ENCODE assay signal across 22 cellular contexts in the genomic region with DNA sequence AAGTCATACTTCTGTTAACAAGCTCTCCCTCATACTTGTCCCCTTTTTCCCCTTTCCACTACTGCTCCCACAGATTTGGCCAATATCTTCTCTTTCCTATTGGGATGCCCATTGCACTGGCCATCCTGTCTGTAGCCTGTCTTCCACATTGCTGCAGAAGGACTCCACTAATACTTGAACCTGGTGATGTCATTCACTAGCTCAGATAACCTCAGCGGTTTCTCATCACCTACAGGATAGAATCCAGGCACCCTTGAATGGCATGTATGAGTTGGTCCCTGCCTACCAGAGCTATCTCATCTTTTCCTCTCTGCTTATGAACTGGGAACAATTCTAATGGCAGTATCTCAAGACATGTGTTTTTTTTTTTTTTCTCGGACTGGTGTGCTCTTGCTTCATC.
DNase-seq lines count a peak whose midpoint lies in the region; ATAC-seq, FAIRE-seq and TF ChIP-seq lines count a peak whose summit lies in the region.
"Had no signal": no experiment of that assay in that cellular context is flagged by ENCODE, and none has a peak within 500 bp of the region (broad histone marks: within the 10 kb centered on the region; RNA-seq: fewer than 3 reads in every experiment).

No MANE protein-coding gene starts in this region.

- H3K27ac ChIP-seq in HEK293 (ENCODE audit: extremely low read depth, low read depth, low read length) (no peak overlapping the region), K562 (ENCODE audit: extremely low read depth, low read depth, low read length) (no peak overlapping the region)
- H3K27ac ChIP-seq: 22Rv1; A549; BLaER1 treated with 17β-estradiol and CSF1 and Interleukin-3, amounts not matched to agents 10 nM and 100 nM; C4-2B had no signal

- POLR2A ChIA-PET in HEK293 (lab: Yijun Ruan, JAX) = interaction anchor here (0.8 kb wide), 1 partner anchor 649 kb away, joined by 3 read pairs; no protein-coding TSS in a partner anchor
- POLR2A ChIA-PET in K562 (lab: Yijun Ruan, JAX) = interaction anchor here (0.6 kb wide), 1 partner anchor 206 kb away, joined by 3 read pairs; no protein-coding TSS in a partner anchor

- H4K20me1 ChIP-seq in K562 (replicated peaks; ENCODE audit: control insufficient read depth, insufficient read depth, low read length) = no peaks in the 10 kb centered on the region
- H4K20me1 ChIP-seq: BLaER1 treated with 17β-estradiol and CSF1 and Interleukin-3, amounts not matched to agents 10 nM and 100 nM had no signal

- in situ Hi-C loops in K562 (cut with MboI) = no loop called here

- CTCF ChIA-PET in HEK293 (lab: Yijun Ruan, JAX) (interaction anchor here (0.6 to 2.3 kb wide), 4 partner anchors 13 to 1256 kb away, joined by 3 to 7 read pairs (median 4); no protein-coding TSS in a partner anchor), K562 (lab: Yijun Ruan, JAX; ENCODE audit: low intra/inter-chr PET ratio) (interaction anchor here (0.7 kb wide), 1 partner anchor 390 kb away, joined by 3 read pairs; no protein-coding TSS in a partner anchor)

- no peaks in the 10 kb centered on the region for H3K9me3 ChIP-seq in HEK293 (ENCODE audit: control insufficient read depth, insufficient read depth, low read depth, low read length)
- H3K9me3 ChIP-seq in K562 (replicated peaks; ENCODE audit: control insufficient read depth, insufficient read depth, low read depth, low read length) = no peaks in the 10 kb centered on the region
- H3K9me3 ChIP-seq: A549; BLaER1 treated with 17β-estradiol and CSF1 and Interleukin-3, amounts not matched to agents 10 nM and 100 nM; Caco-2 had no signal

- H3K36me3 ChIP-seq in HEK293 (ENCODE audit: control insufficient read depth in 2 of 2, insufficient read depth in 1 of 2, low read length in 2 of 2) (no peaks in the 10 kb centered on the region), K562 (ENCODE audit: control insufficient read depth, insufficient read depth, low read length) (no peaks in the 10 kb centered on the region)
- H3K36me3 ChIP-seq: BLaER1 treated with 17β-estradiol and CSF1 and Interleukin-3, amounts not matched to agents 10 nM and 100 nM had no signal

- H3K79me2 ChIP-seq in K562 (ENCODE audit: control insufficient read depth, insufficient read depth, low read length) = no peaks in the 10 kb centered on the region

- no peaks in the 10 kb centered on the region for H3K4me1 ChIP-seq in HEK293 (ENCODE audit: control insufficient read depth, insufficient read depth, low read length)
- no peaks in the 10 kb centered on the region; a peak in 2 of 5 replicates for H3K4me1 ChIP-seq in K562 (replicated peaks in 1 of 2; ENCODE audit: control insufficient read depth in 2 of 2, insufficient read depth in 2 of 2, low read length in 2 of 2)
- H3K4me1 ChIP-seq: A549 had no signal

- H3K27me3 ChIP-seq in K562 (ENCODE audit: control insufficient read depth in 2 of 2, insufficient read depth in 2 of 2, low read length in 2 of 2) = no peaks in the 10 kb centered on the region
- H3K27me3 ChIP-seq: BLaER1 treated with 17β-estradiol and CSF1 and Interleukin-3, amounts not matched to agents 10 nM and 100 nM had no signal

- no peaks in the 10 kb centered on the region for H3K9me1 ChIP-seq in K562 (ENCODE audit: control insufficient read depth, insufficient read depth, low read length)

- TF ChIP-seq RAD21 in K562 (CRISPR knock-in tag; conservative IDR thresholded peaks at IDR 0.05 in 1 of 2, IDR thresholded peaks at IDR 0.05 in 1 of 2) = no peak

- intact Hi-C loops in K562 (cut with micrococcal nuclease) = loop anchor here (10.0 kb wide), 1 partner anchor 241 kb away; no protein-coding TSS in a partner anchor

- no peak for FAIRE-seq in K562 (lab: Jason Lieb, UNC)
- FAIRE-seq: A549, D721Med, G401.6, GM12891, GM19239 had no signal

- no peak for ATAC-seq in K562
- ATAC-seq: A549; CD8-positive, alpha-beta T cell had no signal

- no peak overlapping the region for H3K4me2 ChIP-seq in K562 (ENCODE audit: insufficient read depth, low read length)
- H3K4me2 ChIP-seq: A549; BLaER1 treated with 17β-estradiol and CSF1 and Interleukin-3, amounts not matched to agents 10 nM and 100 nM had no signal

- DNase-seq in DMS53 (lab: John Stamatoyannopoulos, UW) (peak; percentile 27), DMS53 treated with DMSO at 0.1 percent for 48 hours (lab: John Stamatoyannopoulos, UW; ENCODE audit: unreplicated experiment) (no peak), NCI-H226 (peak; percentile 34), K562 (ENCODE audit: extremely low read depth in 1 of 4, low spot score in 3 of 4) (no peak), NCI-H1092 (lab: John Stamatoyannopoulos, UW) (no peak), NCI-H446 (lab: John Stamatoyannopoulos, UW) (no peak)
- DNase-seq: AML-193; Caco-2; Calu3; CD4-positive, alpha-beta T cell; CD8-positive, alpha-beta T cell; DMS79 treated with DMSO at 0.1 percent for 48 hours; GF-D8 had no signal

- BruUV-seq in K562 (replicated peaks; lab: Mats Ljungman, UMichigan) = no TSS peak

- no peak for TF ChIP-seq POLR2A in K562 (conservative IDR thresholded peaks at IDR 0.05)

- WGBS in K562 (ENCODE audit: insufficient coverage, low coverage, missing lambda C conversion rate) = 0% methylated on average over 2 of the region's 2 CpGs

- H3K9ac ChIP-seq in K562 (ENCODE audit: insufficient read depth in 1 of 2, low read depth in 2 of 2, low read length in 2 of 2) = no peak overlapping the region
- H3K9ac ChIP-seq: BLaER1 treated with 17β-estradiol and CSF1 and Interleukin-3, amounts not matched to agents 10 nM and 100 nM had no signal

- TF ChIP-seq CTCF in HEK293 (tag by site-specific recombination; IDR thresholded peaks at IDR 0.05) (no peak), K562 (IDR thresholded peaks at IDR 0.05 in 2 of 3, conservative IDR thresholded peaks at IDR 0.05 in 1 of 3; ENCODE audit: insufficient read depth in 2 of 3, low read depth in 1 of 3, low read length in 3 of 3) (no peak)

- H3K4me3 ChIP-seq in HEK293 (ENCODE audit: low read depth, low read length) (no peak overlapping the region), K562 (no peak overlapping the region)
- H3K4me3 ChIP-seq: A549; BLaER1 treated with 17β-estradiol and CSF1 and Interleukin-3, amounts not matched to agents 10 nM and 100 nM had no signal

- no peak overlapping the region for H2AFZ ChIP-seq in K562 (ENCODE audit: low read depth, low read length)

- no peak for TF ChIP-seq EP300 in K562 (IDR thresholded peaks at IDR 0.05; ENCODE audit: low read length)

TF ChIP-seq in HEK293, 187 proteins besides CTCF, POLR2A, EP300 and RAD21:
- TF ChIP-seq, protein P1, sequence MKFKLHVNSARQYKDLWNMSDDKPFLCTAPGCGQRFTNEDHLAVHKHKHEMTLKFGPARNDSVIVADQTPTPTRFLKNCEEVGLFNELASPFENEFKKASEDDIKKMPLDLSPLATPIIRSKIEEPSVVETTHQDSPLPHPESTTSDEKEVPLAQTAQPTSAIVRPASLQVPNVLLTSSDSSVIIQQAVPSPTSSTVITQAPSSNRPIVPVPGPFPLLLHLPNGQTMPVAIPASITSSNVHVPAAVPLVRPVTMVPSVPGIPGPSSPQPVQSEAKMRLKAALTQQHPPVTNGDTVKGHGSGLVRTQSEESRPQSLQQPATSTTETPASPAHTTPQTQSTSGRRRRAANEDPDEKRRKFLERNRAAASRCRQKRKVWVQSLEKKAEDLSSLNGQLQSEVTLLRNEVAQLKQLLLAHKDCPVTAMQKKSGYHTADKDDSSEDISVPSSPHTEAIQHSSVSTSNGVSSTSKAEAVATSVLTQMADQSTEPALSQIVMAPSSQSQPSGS (tag by site-specific recombination; IDR thresholded peaks at IDR 0.05; ENCODE audit: low read depth) = peak; percentile 64; the same call in 1 of the 2 replicates
- no peak for TF ChIP-seq ZNF248 (tag by site-specific recombination; IDR thresholded peaks at IDR 0.05)
- TF ChIP-seq, protein P2, sequence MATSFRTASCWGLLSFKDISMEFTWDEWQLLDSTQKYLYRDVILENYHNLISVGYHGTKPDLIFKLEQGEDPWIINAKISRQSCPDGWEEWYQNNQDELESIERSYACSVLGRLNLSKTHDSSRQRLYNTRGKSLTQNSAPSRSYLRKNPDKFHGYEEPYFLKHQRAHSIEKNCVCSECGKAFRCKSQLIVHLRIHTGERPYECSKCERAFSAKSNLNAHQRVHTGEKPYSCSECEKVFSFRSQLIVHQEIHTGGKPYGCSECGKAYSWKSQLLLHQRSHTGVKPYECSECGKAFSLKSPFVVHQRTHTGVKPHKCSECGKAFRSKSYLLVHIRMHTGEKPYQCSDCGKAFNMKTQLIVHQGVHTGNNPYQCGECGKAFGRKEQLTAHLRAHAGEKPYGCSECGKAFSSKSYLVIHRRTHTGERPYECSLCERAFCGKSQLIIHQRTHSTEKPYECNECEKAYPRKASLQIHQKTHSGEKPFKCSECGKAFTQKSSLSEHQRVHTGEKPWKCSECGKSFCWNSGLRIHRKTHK (tag by site-specific recombination; IDR thresholded peaks at IDR 0.05) = no peak

TF ChIP-seq in K562, 482 proteins besides CTCF, POLR2A, EP300 and RAD21:
- TF ChIP-seq, protein P3, sequence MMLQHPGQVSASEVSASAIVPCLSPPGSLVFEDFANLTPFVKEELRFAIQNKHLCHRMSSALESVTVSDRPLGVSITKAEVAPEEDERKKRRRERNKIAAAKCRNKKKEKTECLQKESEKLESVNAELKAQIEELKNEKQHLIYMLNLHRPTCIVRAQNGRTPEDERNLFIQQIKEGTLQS (IDR thresholded peaks at IDR 0.05) = peak; percentile 37; the same call in 1 of the 2 replicates
- TF ChIP-seq, protein P3 (CRISPR knock-in tag; conservative IDR thresholded peaks at IDR 0.05) = no peak
- TF ChIP-seq, protein P4, sequence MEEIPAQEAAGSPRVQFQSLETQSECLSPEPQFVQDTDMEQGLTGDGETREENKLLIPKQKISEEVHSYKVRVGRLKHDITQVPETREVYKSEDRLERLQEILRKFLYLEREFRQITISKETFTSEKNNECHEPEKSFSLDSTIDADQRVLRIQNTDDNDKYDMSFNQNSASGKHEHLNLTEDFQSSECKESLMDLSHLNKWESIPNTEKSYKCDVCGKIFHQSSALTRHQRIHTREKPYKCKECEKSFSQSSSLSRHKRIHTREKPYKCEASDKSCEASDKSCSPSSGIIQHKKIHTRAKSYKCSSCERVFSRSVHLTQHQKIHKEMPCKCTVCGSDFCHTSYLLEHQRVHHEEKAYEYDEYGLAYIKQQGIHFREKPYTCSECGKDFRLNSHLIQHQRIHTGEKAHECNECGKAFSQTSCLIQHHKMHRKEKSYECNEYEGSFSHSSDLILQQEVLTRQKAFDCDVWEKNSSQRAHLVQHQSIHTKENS (CRISPR knock-in tag; IDR thresholded peaks at IDR 0.05) = no peak

Comparison
In these comparisons a context has a peak if more than half of its experiments do, and no peak if none do; other contexts are left out.
1. DNase-seq: peak in DMS53 (single experiment) and NCI-H226 (single experiment); none in DMS53 treated with DMSO at 0.1 percent for 48 hours (single experiment), K562 (0 of 4), NCI-H1092 (single experiment) and NCI-H446 (0 of 2).